12 cellular contexts compared by ENCODE assay signal in the genomic region with DNA sequence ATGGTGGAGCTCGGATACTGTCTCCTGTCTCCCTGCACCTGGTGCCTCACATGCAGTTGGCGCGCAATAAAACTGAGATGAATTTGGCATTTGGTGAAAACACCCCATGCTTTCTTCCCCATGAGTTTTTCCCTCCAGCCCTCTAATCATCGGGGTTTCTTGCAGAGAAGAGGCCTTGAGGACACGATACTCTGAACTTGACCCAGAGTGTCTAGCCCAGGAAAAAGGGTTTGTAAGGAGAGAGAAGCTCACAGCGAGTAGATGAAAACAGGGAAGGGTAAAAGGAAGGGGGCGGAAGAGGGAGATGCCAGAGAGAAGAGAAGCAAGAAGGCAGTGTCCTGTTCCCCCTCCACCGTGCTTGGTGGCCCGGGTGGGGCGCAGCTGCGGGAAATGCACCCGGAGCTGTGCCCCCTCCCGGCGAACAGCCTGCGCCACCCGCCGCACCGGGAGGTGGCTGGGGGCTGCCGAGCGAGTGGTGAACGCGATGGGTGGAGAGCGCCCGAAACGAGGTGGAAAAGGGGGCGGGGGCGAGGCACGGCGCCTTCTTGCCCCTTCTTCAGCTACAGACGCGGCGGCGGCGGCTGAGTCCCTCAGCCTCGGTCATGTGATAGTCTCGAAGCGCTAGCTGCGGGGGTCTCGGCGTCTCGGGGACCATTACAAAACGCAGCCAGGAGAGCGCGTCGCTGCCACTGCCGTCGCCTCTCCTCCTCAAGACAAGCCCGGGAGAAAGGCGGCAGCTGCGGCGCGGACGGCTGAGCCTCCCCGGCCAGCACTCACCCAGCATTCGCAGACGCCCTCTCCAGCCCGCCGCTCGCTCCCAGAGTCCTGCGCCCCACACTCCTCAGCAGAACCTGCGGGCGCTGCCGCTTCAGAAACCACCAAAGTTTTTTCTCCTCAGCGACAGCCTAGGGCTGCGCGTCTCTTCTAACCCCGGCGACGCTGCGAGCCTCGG. TPM values are rescaled to one million over a fixed set of nuclear protein-coding genes. Genes with fewer than 3 reads are reported as not detected.
DNase-seq lines count a peak whose midpoint lies in the region; ATAC-seq and TF ChIP-seq lines count a peak whose summit lies in the region.
"Had no signal": no experiment of that assay in that cellular context is flagged by ENCODE, and none has a peak within 500 bp of the region (broad histone marks: within the 10 kb centered on the region; RNA-seq: fewer than 3 reads in every experiment).

No MANE protein-coding gene starts in this region.

- H3K36me3 ChIP-seq in GM23338 (ENCODE audit: insufficient read depth) (no peaks in the 10 kb centered on the region), adipocyte (ENCODE audit: control insufficient read depth, insufficient read depth, low read length, severe bottlenecking) (no peaks in the 10 kb centered on the region)

- DNase-seq in CD14-positive monocyte (ENCODE audit: low spot score) (no peak), GM23338 (ENCODE audit: low spot score) (peak; percentile 84), adipocyte (ENCODE audit: low read depth) (peak; percentile 41), posterior vena cava (ENCODE audit: low spot score) (no peak), NCI-H187 treated with DMSO at 0.1 percent for 48 hours (lab: John Stamatoyannopoulos, UW) (no peak)
- DNase-seq: effector CD8-positive, alpha-beta T cell had no signal

- H4K20me1 ChIP-seq in GM23338 (replicated peaks; ENCODE audit: insufficient read depth) = no peaks in the 10 kb centered on the region; the same call in 1 of the 2 replicates

- H3K27ac Mint-ChIP-seq in CD14-positive monocyte (no peak overlapping the region), GM23338 (no peak overlapping the region), nephron (no peak overlapping the region)

- peaks cover 0 to 34% (median 8%) of the 10 kb centered on the region in 7 donors for H3K9me3 Mint-ChIP-seq in CD14-positive monocyte
- peaks cover 9% of the 10 kb centered on the region for H3K9me3 Mint-ChIP-seq in GM23338
- H3K9me3 Mint-ChIP-seq in nephron = no peaks in the 10 kb centered on the region

- H3K4me3 Mint-ChIP-seq in CD14-positive monocyte = peak overlapping the region; percentile 2 to 86
- peak overlapping the region; percentile 82 for H3K4me3 Mint-ChIP-seq in GM23338
- peak overlapping the region; percentile 56 to 77 (median 73) for H3K4me3 Mint-ChIP-seq in nephron

- H3K27ac ChIP-seq in GM23338 (ENCODE audit: low read depth) = no peak overlapping the region

- H3K4me1 ChIP-seq in GM23338 (ENCODE audit: insufficient read depth) (peaks cover 72% of the 10 kb centered on the region), adipocyte (ENCODE audit: control insufficient read depth, insufficient read depth, low read length) (no peaks in the 10 kb centered on the region)

- H3K27me3 ChIP-seq in GM23338 (ENCODE audit: insufficient read depth) (peaks cover 100% of the 10 kb centered on the region), adipocyte (replicated peaks; ENCODE audit: control insufficient read depth, insufficient read depth, low read length) (peaks cover 89% of the 10 kb centered on the region)

- peaks cover 0 to 9% of the 10 kb centered on the region in 2 donors for H3K36me3 Mint-ChIP-seq in CD14-positive monocyte
- H3K36me3 Mint-ChIP-seq in GM23338 (ENCODE audit: low read depth) = peaks cover 3% of the 10 kb centered on the region; the same call in 1 of the 3 replicates
- H3K36me3 Mint-ChIP-seq in nephron (ENCODE audit: low read depth) = no peaks in the 10 kb centered on the region

- no peaks in the 10 kb centered on the region for H3K9me2 ChIP-seq in GM23338 (ENCODE audit: insufficient read depth)

- peak overlapping the region; percentile 98 for H2AFZ ChIP-seq in GM23338

- intact Hi-C loops in CD14-positive monocyte (cut with micrococcal nuclease) (no loop called here), posterior vena cava (cut with DNase I) (no loop called here)

- H3K79me2 ChIP-seq in GM23338 (replicated peaks; ENCODE audit: insufficient read depth) = no peaks in the 10 kb centered on the region

- peaks cover 21% of the 10 kb centered on the region for H3K9me3 ChIP-seq in adipocyte (ENCODE audit: control insufficient read depth, low read length)

- TF ChIP-seq CTCF in CD14-positive monocyte (IDR thresholded peaks at IDR 0.05) (no peak), GM23338 (conservative IDR thresholded peaks at IDR 0.05; ENCODE audit: low read depth in 2 of 2) (no peak), nephron (IDR thresholded peaks at IDR 0.05; ENCODE audit: unreplicated experiment in 3 of 3) (no peak)

- peaks cover 38% of the 10 kb centered on the region for H3K4me1 Mint-ChIP-seq in CD14-positive monocyte
- peaks cover 70% of the 10 kb centered on the region for H3K4me1 Mint-ChIP-seq in GM23338
- peaks cover 57% of the 10 kb centered on the region for H3K4me1 Mint-ChIP-seq in nephron

- ATAC-seq in GM23338 (peak; percentile 12), GM21390 (IDR thresholded peaks at IDR 0.05; ENCODE audit: unreplicated experiment) (no peak), GM18861 (IDR thresholded peaks at IDR 0.05; ENCODE audit: unreplicated experiment) (no peak)
- ATAC-seq: activated CD4-positive, CD25-positive, alpha-beta regulatory T cell treated with anti-CD3 and anti-CD28 coated beads, Interleukin-2, amount 50 U/mL, for 24 hours; GM12878 had no signal

- H3K27me3 Mint-ChIP-seq in CD14-positive monocyte (ENCODE audit: low read depth in 3 of 3) = peaks cover 94 to 100% (median 99%) of the 10 kb centered on the region in 3 donors
- H3K27me3 Mint-ChIP-seq in GM23338 (ENCODE audit: insufficient read depth, low read depth, poor library complexity) = peaks cover 99% of the 10 kb centered on the region
- H3K27me3 Mint-ChIP-seq in nephron (ENCODE audit: low read depth) = peaks cover 98% of the 10 kb centered on the region

- H3K9ac ChIP-seq in adipocyte (ENCODE audit: low read length) = no peak overlapping the region

- H3F3A ChIP-seq in GM23338 (replicated peaks; ENCODE audit: low read depth) = peaks cover 67% of the 10 kb centered on the region

- peak overlapping the region; percentile 81 for H3K4me2 ChIP-seq in GM23338

- H3K4me3 ChIP-seq in GM23338 (peak overlapping the region; percentile 63), adipocyte (ENCODE audit: low read length) (peak overlapping the region; percentile 40)
- H3K4me3 ChIP-seq: GM12878, lung had no signal

TF ChIP-seq in GM23338, 12 proteins besides CTCF, POLR2A, EP300 and RAD21:
- TF ChIP-seq EZH2phosphoT487 (IDR thresholded peaks at IDR 0.05; ENCODE audit: unreplicated experiment) = peak; percentile 59
- TF ChIP-seq, protein P1, sequence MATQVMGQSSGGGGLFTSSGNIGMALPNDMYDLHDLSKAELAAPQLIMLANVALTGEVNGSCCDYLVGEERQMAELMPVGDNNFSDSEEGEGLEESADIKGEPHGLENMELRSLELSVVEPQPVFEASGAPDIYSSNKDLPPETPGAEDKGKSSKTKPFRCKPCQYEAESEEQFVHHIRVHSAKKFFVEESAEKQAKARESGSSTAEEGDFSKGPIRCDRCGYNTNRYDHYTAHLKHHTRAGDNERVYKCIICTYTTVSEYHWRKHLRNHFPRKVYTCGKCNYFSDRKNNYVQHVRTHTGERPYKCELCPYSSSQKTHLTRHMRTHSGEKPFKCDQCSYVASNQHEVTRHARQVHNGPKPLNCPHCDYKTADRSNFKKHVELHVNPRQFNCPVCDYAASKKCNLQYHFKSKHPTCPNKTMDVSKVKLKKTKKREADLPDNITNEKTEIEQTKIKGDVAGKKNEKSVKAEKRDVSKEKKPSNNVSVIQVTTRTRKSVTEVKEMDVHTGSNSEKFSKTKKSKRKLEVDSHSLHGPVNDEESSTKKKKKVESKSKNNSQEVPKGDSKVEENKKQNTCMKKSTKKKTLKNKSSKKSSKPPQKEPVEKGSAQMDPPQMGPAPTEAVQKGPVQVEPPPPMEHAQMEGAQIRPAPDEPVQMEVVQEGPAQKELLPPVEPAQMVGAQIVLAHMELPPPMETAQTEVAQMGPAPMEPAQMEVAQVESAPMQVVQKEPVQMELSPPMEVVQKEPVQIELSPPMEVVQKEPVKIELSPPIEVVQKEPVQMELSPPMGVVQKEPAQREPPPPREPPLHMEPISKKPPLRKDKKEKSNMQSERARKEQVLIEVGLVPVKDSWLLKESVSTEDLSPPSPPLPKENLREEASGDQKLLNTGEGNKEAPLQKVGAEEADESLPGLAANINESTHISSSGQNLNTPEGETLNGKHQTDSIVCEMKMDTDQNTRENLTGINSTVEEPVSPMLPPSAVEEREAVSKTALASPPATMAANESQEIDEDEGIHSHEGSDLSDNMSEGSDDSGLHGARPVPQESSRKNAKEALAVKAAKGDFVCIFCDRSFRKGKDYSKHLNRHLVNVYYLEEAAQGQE (IDR thresholded peaks at IDR 0.05; ENCODE audit: unreplicated experiment) = no peak
- peak; percentile 99 for TF ChIP-seq EZH2 (IDR thresholded peaks at IDR 0.05; ENCODE audit: low read depth, unreplicated experiment)

RNA-seq across cellular contexts. Expression of a gene that starts 1.1 kb away (rescaled TPM):
- not detected for polyA plus RNA-seq in CD14-positive monocyte
- total RNA-seq in GM23338 (2014; rRNA removed; shearing (Covaris generic)) = not detected in 2 replicates
- not detected in 2 replicates for polyA plus RNA-seq in GM23338 (2016; fragmentation: Nextera tagmentation; extraction: Ambion mirVana)
- not detected for total RNA-seq in posterior vena cava
- total RNA-seq: GM12878, lung had no signal
- polyA plus RNA-seq: GM12878, lung had no signal

Comparison
In these comparisons a context has a peak if more than half of its experiments do, and no peak if none do; other contexts are left out.
1. DNase-seq: peak in GM23338 (single experiment) and adipocyte (single experiment); none in CD14-positive monocyte (single experiment), posterior vena cava (single experiment) and NCI-H187 treated with DMSO at 0.1 percent for 48 hours (single experiment).
2. Peak in every context shown above with its lines, with median percentiles within 50 percentile points of each other: H3K4me3 Mint-ChIP-seq.